Comparison of ENCODE assay signal across 18 cellular contexts in genomic region chr4:144005188-144005953, GRCh38. TPM values are rescaled to one million over a fixed set of nuclear protein-coding genes. Genes with fewer than 3 reads are reported as not detected.
"Had no signal": no experiment of that assay in that cellular context is flagged by ENCODE, and none has a peak within 500 bp of the region (broad histone marks: within the 10 kb centered on the region; RNA-seq: fewer than 3 reads in every experiment).

No MANE protein-coding gene starts in this region.

RNA-seq across cellular contexts. Expression of gene GYPB, which starts 13.8 kb away (rescaled TPM):
- total RNA-seq: activated B cell treated with CpG ODN at 0.5 μM for 24 hours; activated CD8-positive, alpha-beta T cell treated with anti-CD3 and anti-CD28 coated beads for 36 hours; activated T-cell treated with anti-CD3 and anti-CD28 coated beads, Interleukin-2, amount 50 U/mL, for 4 hours; activated T-helper 17 cell treated with anti-CD3 and anti-CD28 coated beads, Interleukin-2, amount 50 U/mL, for 72 hours; bronchial epithelial cell; colonic mucosa; endothelial cell of umbilical vein; esophagus muscularis mucosa; glomerular endothelial cell; left ventricle myocardium inferior; mononuclear cell; natural killer cell; omental fat pad; pulmonary artery endothelial cell; right atrium auricular region; thyroid gland; upper lobe of left lung; vagina had no signal
